In genomic region chr9:37184905-37185867, GRCh38 we compare ENCODE assay signal across 1 cellular context.
TF ChIP-seq lines count a peak whose summit lies in the region.

No MANE protein-coding gene starts in this region.

TF ChIP-seq in GM23338, 12 proteins besides CTCF, POLR2A, EP300 and RAD21 (continued from another document):
- TF ChIP-seq CREB1 (CRISPR knock-in tag; IDR thresholded peaks at IDR 0.05; ENCODE audit: low read depth): no peak
- TF ChIP-seq, protein P1, sequence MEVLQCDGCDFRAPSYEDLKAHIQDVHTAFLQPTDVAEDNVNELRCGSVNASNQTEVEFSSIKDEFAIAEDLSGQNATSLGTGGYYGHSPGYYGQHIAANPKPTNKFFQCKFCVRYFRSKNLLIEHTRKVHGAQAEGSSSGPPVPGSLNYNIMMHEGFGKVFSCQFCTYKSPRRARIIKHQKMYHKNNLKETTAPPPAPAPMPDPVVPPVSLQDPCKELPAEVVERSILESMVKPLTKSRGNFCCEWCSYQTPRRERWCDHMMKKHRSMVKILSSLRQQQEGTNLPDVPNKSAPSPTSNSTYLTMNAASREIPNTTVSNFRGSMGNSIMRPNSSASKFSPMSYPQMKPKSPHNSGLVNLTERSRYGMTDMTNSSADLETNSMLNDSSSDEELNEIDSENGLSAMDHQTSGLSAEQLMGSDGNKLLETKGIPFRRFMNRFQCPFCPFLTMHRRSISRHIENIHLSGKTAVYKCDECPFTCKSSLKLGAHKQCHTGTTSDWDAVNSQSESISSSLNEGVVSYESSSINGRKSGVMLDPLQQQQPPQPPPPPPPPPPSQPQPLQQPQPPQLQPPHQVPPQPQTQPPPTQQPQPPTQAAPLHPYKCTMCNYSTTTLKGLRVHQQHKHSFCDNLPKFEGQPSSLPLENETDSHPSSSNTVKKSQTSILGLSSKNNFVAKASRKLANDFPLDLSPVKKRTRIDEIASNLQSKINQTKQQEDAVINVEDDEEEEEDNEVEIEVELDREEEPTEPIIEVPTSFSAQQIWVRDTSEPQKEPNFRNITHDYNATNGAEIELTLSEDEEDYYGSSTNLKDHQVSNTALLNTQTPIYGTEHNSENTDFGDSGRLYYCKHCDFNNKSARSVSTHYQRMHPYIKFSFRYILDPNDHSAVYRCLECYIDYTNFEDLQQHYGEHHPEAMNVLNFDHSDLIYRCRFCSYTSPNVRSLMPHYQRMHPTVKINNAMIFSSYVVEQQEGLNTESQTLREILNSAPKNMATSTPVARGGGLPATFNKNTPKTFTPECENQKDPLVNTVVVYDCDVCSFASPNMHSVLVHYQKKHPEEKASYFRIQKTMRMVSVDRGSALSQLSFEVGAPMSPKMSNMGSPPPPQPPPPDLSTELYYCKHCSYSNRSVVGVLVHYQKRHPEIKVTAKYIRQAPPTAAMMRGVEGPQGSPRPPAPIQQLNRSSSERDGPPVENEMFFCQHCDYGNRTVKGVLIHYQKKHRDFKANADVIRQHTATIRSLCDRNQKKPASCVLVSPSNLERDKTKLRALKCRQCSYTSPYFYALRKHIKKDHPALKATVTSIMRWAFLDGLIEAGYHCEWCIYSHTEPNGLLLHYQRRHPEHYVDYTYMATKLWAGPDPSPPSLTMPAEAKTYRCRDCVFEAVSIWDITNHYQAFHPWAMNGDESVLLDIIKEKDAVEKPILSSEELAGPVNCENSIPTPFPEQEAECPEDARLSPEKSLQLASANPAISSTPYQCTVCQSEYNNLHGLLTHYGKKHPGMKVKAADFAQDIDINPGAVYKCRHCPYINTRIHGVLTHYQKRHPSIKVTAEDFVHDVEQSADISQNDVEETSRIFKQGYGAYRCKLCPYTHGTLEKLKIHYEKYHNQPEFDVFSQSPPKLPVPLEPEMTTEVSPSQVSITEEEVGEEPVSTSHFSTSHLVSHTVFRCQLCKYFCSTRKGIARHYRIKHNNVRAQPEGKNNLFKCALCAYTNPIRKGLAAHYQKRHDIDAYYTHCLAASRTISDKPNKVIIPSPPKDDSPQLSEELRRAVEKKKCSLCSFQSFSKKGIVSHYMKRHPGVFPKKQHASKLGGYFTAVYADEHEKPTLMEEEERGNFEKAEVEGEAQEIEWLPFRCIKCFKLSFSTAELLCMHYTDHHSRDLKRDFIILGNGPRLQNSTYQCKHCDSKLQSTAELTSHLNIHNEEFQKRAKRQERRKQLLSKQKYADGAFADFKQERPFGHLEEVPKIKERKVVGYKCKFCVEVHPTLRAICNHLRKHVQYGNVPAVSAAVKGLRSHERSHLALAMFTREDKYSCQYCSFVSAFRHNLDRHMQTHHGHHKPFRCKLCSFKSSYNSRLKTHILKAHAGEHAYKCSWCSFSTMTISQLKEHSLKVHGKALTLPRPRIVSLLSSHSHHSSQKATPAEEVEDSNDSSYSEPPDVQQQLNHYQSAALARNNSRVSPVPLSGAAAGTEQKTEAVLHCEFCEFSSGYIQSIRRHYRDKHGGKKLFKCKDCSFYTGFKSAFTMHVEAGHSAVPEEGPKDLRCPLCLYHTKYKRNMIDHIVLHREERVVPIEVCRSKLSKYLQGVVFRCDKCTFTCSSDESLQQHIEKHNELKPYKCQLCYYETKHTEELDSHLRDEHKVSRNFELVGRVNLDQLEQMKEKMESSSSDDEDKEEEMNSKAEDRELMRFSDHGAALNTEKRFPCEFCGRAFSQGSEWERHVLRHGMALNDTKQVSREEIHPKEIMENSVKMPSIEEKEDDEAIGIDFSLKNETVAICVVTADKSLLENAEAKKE (CRISPR knock-in tag; IDR thresholded peaks at IDR 0.05): 0 out of 2 replicates have a peak, but pooled peaks have one; percentile 23
- no peak for TF ChIP-seq JUNB (IDR thresholded peaks at IDR 0.05; ENCODE audit: unreplicated experiment)
- TF ChIP-seq NANOG (IDR thresholded peaks at IDR 0.05; ENCODE audit: borderline replicate concordance): no peak
